In the genomic region with DNA sequence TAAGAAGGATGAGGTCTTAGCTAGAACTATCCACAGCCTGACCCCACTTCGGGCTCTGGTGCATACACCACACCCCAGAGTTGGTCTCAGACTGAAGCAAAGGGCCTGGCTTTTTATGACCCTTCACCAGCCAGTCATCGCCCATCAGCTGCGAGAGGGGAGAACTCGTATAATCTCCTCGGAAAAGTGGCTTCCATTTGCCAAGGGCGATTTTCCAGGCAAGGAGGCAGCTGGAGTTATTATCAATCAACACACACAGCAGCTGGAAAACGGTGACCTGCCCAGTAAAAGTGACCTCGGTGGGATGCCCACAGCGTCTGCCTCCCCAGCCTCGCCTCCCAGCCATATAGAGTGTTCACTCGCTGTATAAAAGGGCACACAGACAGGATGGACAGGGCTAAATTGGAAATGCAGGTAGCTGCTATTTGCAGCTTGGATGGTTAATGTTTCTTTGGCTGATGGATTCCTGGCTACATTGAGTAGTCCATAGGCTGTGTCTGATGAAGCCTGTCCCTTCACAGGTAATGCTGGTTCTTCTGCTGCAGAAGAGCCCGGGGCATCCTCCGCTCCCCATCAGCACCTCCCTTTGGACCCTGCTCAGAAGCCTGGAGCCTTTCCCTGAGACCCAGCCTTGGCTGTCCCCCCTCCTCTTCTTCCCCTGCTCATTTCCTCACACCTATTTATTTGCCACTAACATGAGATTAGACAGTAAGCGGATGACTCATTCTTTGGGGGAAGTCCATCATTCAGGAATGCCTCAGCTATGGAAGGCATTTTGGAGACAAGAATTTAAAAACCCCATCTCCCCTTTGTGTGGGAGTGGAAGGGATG, we compare ENCODE assay signal across 1 cellular context.
TF ChIP-seq lines count a peak whose summit lies in the region.

No MANE protein-coding gene starts in this region.

TF ChIP-seq in H1, 55 proteins besides CTCF, POLR2A, EP300 and RAD21:
- TF ChIP-seq JUND (IDR thresholded peaks at IDR 0.05; ENCODE audit: low read length) (peak; percentile 53; the same call in 1 of the 2 replicates), SP2 (IDR thresholded peaks at IDR 0.05; ENCODE audit: low read length) (no peak)
